9 cellular contexts compared by ENCODE assay signal in genomic region chr16:25066426-25066746, GRCh38. TPM values are rescaled to one million over a fixed set of nuclear protein-coding genes. Genes with fewer than 3 reads are reported as not detected.
A peak's percentile ranks its signal among the peaks of the same experiment; 100 is the strongest.
DNase-seq lines count a peak whose midpoint lies in the region; ATAC-seq and TF ChIP-seq lines count a peak whose summit lies in the region.
"Had no signal": no experiment of that assay in that cellular context is flagged by ENCODE, and none has a peak within 500 bp of the region (broad histone marks: within the 10 kb centered on the region; RNA-seq: fewer than 3 reads in every experiment).

No MANE protein-coding gene starts in this region.

- peaks cover 12% of the 10 kb centered on the region for H3K27me3 Mint-ChIP-seq in activated CD4-positive, alpha-beta T cell treated with anti-CD3 and anti-CD28 coated beads, Interleukin-2, amount 10 ng/mL, durations not matched to agents 7 days and 5 days
- H3K27me3 Mint-ChIP-seq in activated naive CD8-positive, alpha-beta T cell treated with anti-CD3 and anti-CD28 coated beads, Interleukin-2, amount 50 U/mL, for 24 hours, result peaks cover 4% of the 10 kb centered on the region

- TF ChIP-seq CTCF in left lung (IDR thresholded peaks at IDR 0.05) (no peak), testis (IDR thresholded peaks at IDR 0.05) (no peak)

- H3K4me3 ChIP-seq in left lung (peak overlapping the region; percentile 66 to 87), testis (peak overlapping the region; percentile 66 to 70)

- TF ChIP-seq POLR2A in testis (IDR thresholded peaks at IDR 0.05), result no peak

- POLR2A ChIA-PET in activated CD4-positive, alpha-beta T cell treated with anti-CD3 and anti-CD28 coated beads, Interleukin-2, amount 10 ng/mL, durations not matched to agents 7 days and 5 days (lab: Charles Lee), result no interaction called here

- H3K27me3 ChIP-seq in left lung, result no peaks in the 10 kb centered on the region
- no peaks in the 10 kb centered on the region for H3K27me3 ChIP-seq in testis

- WGBS in testis, 2 donors, result 15 to 20% methylated on average over 14 to 16 of the region's 16 CpGs

- H3K4me3 Mint-ChIP-seq in activated CD4-positive, alpha-beta T cell treated with anti-CD3 and anti-CD28 coated beads, Interleukin-2, amount 10 ng/mL, durations not matched to agents 7 days and 5 days, result peak overlapping the region; percentile 67
- peak overlapping the region; percentile 73 for H3K4me3 Mint-ChIP-seq in activated naive CD8-positive, alpha-beta T cell treated with anti-CD3 and anti-CD28 coated beads, Interleukin-2, amount 50 U/mL, for 24 hours

- CTCF ChIA-PET in activated CD4-positive, alpha-beta T cell treated with anti-CD3 and anti-CD28 coated beads, Interleukin-2, amount 10 ng/mL, durations not matched to agents 7 days and 5 days (lab: Charles Lee), result interaction anchor here (0.6 to 1.0 kb wide), 4 partner anchors 10 to 79 kb away, joined by 3 read pairs; no protein-coding TSS in a partner anchor

- DNase-seq in activated CD4-positive, alpha-beta T cell treated with anti-CD3 and anti-CD28 coated beads, Interleukin-2, amount 10 ng/mL, durations not matched to agents 7 days and 5 days, result no peak
- no peak for DNase-seq in activated CD4-positive, alpha-beta T cell treated with anti-CD3 and anti-CD28 coated beads for 4 hours
- DNase-seq in activated naive CD8-positive, alpha-beta T cell treated with anti-CD3 and anti-CD28 coated beads, Interleukin-2, amount 50 U/mL, for 24 hours, result no peak
- no peak for DNase-seq in left lung
- no peak for DNase-seq in testis
- no peak for DNase-seq in RPMI8226

- H3K36me3 Mint-ChIP-seq in activated CD4-positive, alpha-beta T cell treated with anti-CD3 and anti-CD28 coated beads, Interleukin-2, amount 10 ng/mL, durations not matched to agents 7 days and 5 days (ENCODE audit: low read depth), result peaks cover 3% of the 10 kb centered on the region
- H3K36me3 Mint-ChIP-seq in activated naive CD8-positive, alpha-beta T cell treated with anti-CD3 and anti-CD28 coated beads, Interleukin-2, amount 50 U/mL, for 24 hours (ENCODE audit: low read depth), result no peaks in the 10 kb centered on the region

- H3K4me1 ChIP-seq in left lung (peaks cover 0 to 9% of the 10 kb centered on the region in 2 donors), testis (peaks cover 34% of the 10 kb centered on the region)

- H3K27ac ChIP-seq in left lung, result peak overlapping the region; percentile 82 to 88
- peak overlapping the region; percentile 83 to 91 for H3K27ac ChIP-seq in testis
- H3K27ac ChIP-seq: C4-2B had no signal

- H3K36me3 ChIP-seq in left lung, result no peaks in the 10 kb centered on the region
- no peaks in the 10 kb centered on the region for H3K36me3 ChIP-seq in testis (ENCODE audit: low read depth, missing control alignments)

- peak overlapping the region; percentile 81 for H3K27ac Mint-ChIP-seq in activated CD4-positive, alpha-beta T cell treated with anti-CD3 and anti-CD28 coated beads, Interleukin-2, amount 10 ng/mL, durations not matched to agents 7 days and 5 days
- H3K27ac Mint-ChIP-seq in activated naive CD8-positive, alpha-beta T cell treated with anti-CD3 and anti-CD28 coated beads, Interleukin-2, amount 50 U/mL, for 24 hours, result peak overlapping the region; percentile 81

- H3K4me1 Mint-ChIP-seq in activated CD4-positive, alpha-beta T cell treated with anti-CD3 and anti-CD28 coated beads, Interleukin-2, amount 10 ng/mL, durations not matched to agents 7 days and 5 days, result peaks cover 50% of the 10 kb centered on the region
- peaks cover 46% of the 10 kb centered on the region for H3K4me1 Mint-ChIP-seq in activated naive CD8-positive, alpha-beta T cell treated with anti-CD3 and anti-CD28 coated beads, Interleukin-2, amount 50 U/mL, for 24 hours

- no peak for ATAC-seq in activated naive CD8-positive, alpha-beta T cell treated with anti-CD3 and anti-CD28 coated beads, Interleukin-2, amount 50 U/mL, for 24 hours
- ATAC-seq in left lung (no peak), GM19467 (IDR thresholded peaks at IDR 0.05; ENCODE audit: unreplicated experiment) (no peak), HG03378 (IDR thresholded peaks at IDR 0.05; ENCODE audit: unreplicated experiment) (no peak)

- H3K9me3 ChIP-seq in left lung (no peaks in the 10 kb centered on the region), testis (no peaks in the 10 kb centered on the region)

- H3K9me3 Mint-ChIP-seq in activated CD4-positive, alpha-beta T cell treated with anti-CD3 and anti-CD28 coated beads, Interleukin-2, amount 10 ng/mL, durations not matched to agents 7 days and 5 days, result no peaks in the 10 kb centered on the region
- H3K9me3 Mint-ChIP-seq in activated naive CD8-positive, alpha-beta T cell treated with anti-CD3 and anti-CD28 coated beads, Interleukin-2, amount 50 U/mL, for 24 hours, result no peaks in the 10 kb centered on the region

- intact Hi-C loops in left lung (cut with DNase I), result no loop called here
- intact Hi-C loops in testis (cut with DNase I; ENCODE audit: low total_unique reads), result loop anchor here (10.0 kb wide), 2 partner anchors 48 to 158 kb away; partner anchors contain the start of gene LCMT1

RNA-seq across cellular contexts. Expression of gene LCMT1, which starts 45.2 kb away (rescaled TPM):
- total RNA-seq in activated CD4-positive, alpha-beta T cell treated with anti-CD3 and anti-CD28 coated beads, Interleukin-2, amount 10 ng/mL, durations not matched to agents 7 days and 5 days, result 10 to 100 TPM; 38.1 to 40.0 TPM
- total RNA-seq in left lung, result 10 to 100 TPM; 25.6 to 27.0 TPM
- 100 to 1,000 TPM in 1 of 2 donors, 10 to 100 TPM in 1; 89.1 to 101 TPM for total RNA-seq in testis
- polyA plus RNA-seq in testis (ENCODE audit: insufficient read depth, low read depth, low replicate concordance), result 89.0 TPM

RNA-seq across cellular contexts. Expression of gene ARHGAP17, which starts 51.2 kb away (rescaled TPM):
- total RNA-seq in activated CD4-positive, alpha-beta T cell treated with anti-CD3 and anti-CD28 coated beads, Interleukin-2, amount 10 ng/mL, durations not matched to agents 7 days and 5 days, result 10 to 100 TPM; 72.4 to 73.2 TPM
- total RNA-seq in left lung (10 to 100 TPM; 58.3 to 86.0 TPM), testis (100 to 1,000 TPM; 123 to 124 TPM)
- 62.7 TPM for polyA plus RNA-seq in testis (ENCODE audit: insufficient read depth, low read depth, low replicate concordance)
